Comparison of ENCODE assay signal across 8 cellular contexts in the genomic region with DNA sequence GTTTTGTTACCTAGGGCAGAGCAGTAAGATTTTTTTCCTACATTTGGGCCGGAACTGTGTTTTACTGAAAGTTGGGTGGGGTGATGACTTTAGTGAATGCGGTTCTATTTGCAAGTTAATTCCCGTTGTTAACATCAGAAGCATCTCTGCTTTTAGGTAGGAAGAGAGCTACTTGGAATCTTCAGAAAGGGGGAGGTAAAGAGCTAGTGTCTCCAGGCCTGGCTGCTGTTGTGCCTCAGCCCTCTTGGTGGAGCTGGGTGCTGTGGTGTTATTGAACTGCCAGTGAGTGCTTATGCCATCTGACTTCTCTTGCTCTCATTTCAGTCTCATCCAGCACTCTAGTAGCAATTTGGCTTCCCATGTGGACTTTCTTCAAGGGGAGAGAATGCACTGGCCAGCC.
DNase-seq lines count a peak whose midpoint lies in the region; ATAC-seq and TF ChIP-seq lines count a peak whose summit lies in the region.

No MANE protein-coding gene starts in this region.

- DNase-seq in GM10266 (ENCODE audit: extremely low spot score) (no peak), RPMI8226 (peak; percentile 25), fibroblast of gingiva (ENCODE audit: low read depth) (peak; percentile 37), DMS53 treated with DMSO at 0.1 percent for 48 hours (lab: John Stamatoyannopoulos, UW; ENCODE audit: unreplicated experiment) (no peak), NOMO-1 treated with dmso at 0.1 percent for 144 hours (lab: John Stamatoyannopoulos, UW; ENCODE audit: unreplicated experiment) (no peak), DMS153 (lab: John Stamatoyannopoulos, UW) (no peak)

- no peak overlapping the region for H3K27ac ChIP-seq in 22Rv1

- ATAC-seq in GM21360 (IDR thresholded peaks at IDR 0.05; ENCODE audit: unreplicated experiment), result no peak

- TF ChIP-seq CTCF in 22Rv1 (IDR thresholded peaks at IDR 0.05) (peak; percentile 13; the same call in 1 of the 2 replicates), GM10266 (IDR thresholded peaks at IDR 0.05; ENCODE audit: control insufficient read depth, insufficient read depth, low read depth, missing control alignments) (peak; percentile 27)

Comparison
In these comparisons a context has a peak if more than half of its experiments do, and no peak if none do; other contexts are left out.
1. DNase-seq: peak in RPMI8226 (single experiment) and fibroblast of gingiva (single experiment); none in GM10266 (single experiment), DMS53 treated with DMSO at 0.1 percent for 48 hours (single experiment), NOMO-1 treated with dmso at 0.1 percent for 144 hours (single experiment) and DMS153 (single experiment).